8 cellular contexts compared by ENCODE assay signal in genomic region chr10:73625884-73626753, GRCh38. TPM values are rescaled to one million over a fixed set of nuclear protein-coding genes. Genes with fewer than 3 reads are reported as not detected.
DNase-seq lines count a peak whose midpoint lies in the region; ATAC-seq and TF ChIP-seq lines count a peak whose summit lies in the region.

No MANE protein-coding gene starts in this region.

- intact Hi-C loops in left lung (cut with DNase I), result no loop called here

- peak; percentile 95 for ATAC-seq in GM19351 (IDR thresholded peaks at IDR 0.05; ENCODE audit: unreplicated experiment)
- ATAC-seq in HG03520 (IDR thresholded peaks at IDR 0.05; ENCODE audit: unreplicated experiment), result peak; percentile 92
- ATAC-seq in left lung, result peak; percentile 97

- H3K27me3 ChIP-seq in left lung, result no peaks in the 10 kb centered on the region

- H3K4me1 ChIP-seq in left lung, result peaks cover 10 to 11% of the 10 kb centered on the region in 2 donors

- H3K4me3 ChIP-seq in left lung, result peak overlapping the region; percentile 82 to 83

- no peak for TF ChIP-seq CTCF in left lung (IDR thresholded peaks at IDR 0.05)

- no peaks in the 10 kb centered on the region for H3K36me3 ChIP-seq in left lung

- peak overlapping the region; percentile 74 to 78 for H3K27ac ChIP-seq in left lung

- no peaks in the 10 kb centered on the region for H3K9me3 ChIP-seq in left lung

- peak; percentile 11 to 89 (median 72) for DNase-seq in C1 segment of cervical spinal cord (lab: John Stamatoyannopoulos, UW)
- DNase-seq in NCI-H526 treated with DMSO at 0.1 percent for 48 hours (lab: John Stamatoyannopoulos, UW), result peak; percentile 56
- peak; percentile 92 for DNase-seq in activated CD4-positive, alpha-beta T cell treated with anti-CD3 and anti-CD28 coated beads, Interleukin-2, amount 50 U/mL, for 1 hour
- peak; percentile 99 for DNase-seq in dermis blood vessel endothelial cell
- DNase-seq in left lung, result peak; percentile 95 to 96
- DNase-seq in stimulated activated CD4-positive, alpha-beta T cell treated with anti-CD3 and anti-CD28 coated beads, Interleukin-2, amount 100 ng/mL, for 4 hours (ENCODE audit: low read depth), result peak; percentile 89

RNA-seq across cellular contexts. Expression of gene MYOZ1, which starts 15.2 kb away (rescaled TPM):
- total RNA-seq in dermis blood vessel endothelial cell (not detected in 2 replicates), left lung (1 to 10 TPM in 1 of 2 donors, under 1 TPM in 1; 0.99 to 2.1 TPM)

RNA-seq across cellular contexts. Expression of gene SYNPO2L, which starts 29.7 kb away (rescaled TPM):
- total RNA-seq in dermis blood vessel endothelial cell, result under 0.01 TPM in 1 of 2 replicates, not detected in the other
- total RNA-seq in left lung, result under 1 TPM; 0.20 to 0.42 TPM

RNA-seq across cellular contexts. Expression of gene USP54, which starts 35.0 kb away (rescaled TPM):
- 8.8 and 10.1 TPM in 2 replicates for total RNA-seq in dermis blood vessel endothelial cell
- total RNA-seq in left lung, result 100 to 1,000 TPM in 1 of 2 donors, 10 to 100 TPM in 1; 67.3 to 122 TPM

Comparison
In these comparisons a context has a peak if more than half of its experiments do, and no peak if none do; other contexts are left out.
1. Peak in every context shown above with its lines: DNase-seq, ATAC-seq, H3K4me3 ChIP-seq and H3K27ac ChIP-seq.